8 cellular contexts compared by ENCODE assay signal in genomic region chr7:30172451-30172850, GRCh38. TPM values are rescaled to one million over a fixed set of nuclear protein-coding genes. Genes with fewer than 3 reads are reported as not detected.
A peak's percentile ranks its signal among the peaks of the same experiment; 100 is the strongest.
DNase-seq lines count a peak whose midpoint lies in the region; ATAC-seq and TF ChIP-seq lines count a peak whose summit lies in the region.

No MANE protein-coding gene starts in this region.

- 33% methylated on average over 3 of the region's 3 CpGs for WGBS in suprapubic skin
- 86 to 92% (median 88%) methylated on average over 3 of the region's 3 CpGs for WGBS in adrenal gland, 4 donors

- TF ChIP-seq EP300 in suprapubic skin (IDR thresholded peaks at IDR 0.05), result no peak

- no peaks in the 10 kb centered on the region for H3K27me3 ChIP-seq in SJSA1 (replicated peaks)
- no peaks in the 10 kb centered on the region for H3K27me3 ChIP-seq in foreskin keratinocyte
- no peaks in the 10 kb centered on the region for H3K27me3 ChIP-seq in suprapubic skin
- H3K27me3 ChIP-seq in effector memory CD4-positive, alpha-beta T cell (replicated peaks; ENCODE audit: control insufficient read depth, insufficient read depth, low read length, poor library complexity, severe bottlenecking), result no peaks in the 10 kb centered on the region
- no peaks in the 10 kb centered on the region for H3K27me3 ChIP-seq in adrenal gland

- ATAC-seq in foreskin keratinocyte (peak; percentile 66), sciatic nerve (no peak)

- DNase-seq in NCI-H146 (lab: John Stamatoyannopoulos, UW), result peak; percentile 18
- DNase-seq in NCI-H146 treated with DMSO at 0.1 percent for 48 hours (lab: John Stamatoyannopoulos, UW; ENCODE audit: unreplicated experiment), result no peak
- no peak for DNase-seq in SJSA1 (ENCODE audit: low read depth in 1 of 2, low spot score in 2 of 2)
- DNase-seq in foreskin keratinocyte, result peak; percentile 91 to 94
- no peak for DNase-seq in suprapubic skin (ENCODE audit: low spot score in 2 of 2)
- no peak for DNase-seq in sciatic nerve (ENCODE audit: low spot score)
- DNase-seq in effector memory CD4-positive, alpha-beta T cell, result no peak
- DNase-seq in adrenal gland, result no peak

- H3K4me3 ChIP-seq in SJSA1 (no peak overlapping the region), suprapubic skin (no peak overlapping the region), adrenal gland (no peak overlapping the region)
- no peak overlapping the region for H3K4me3 ChIP-seq in effector memory CD4-positive, alpha-beta T cell (ENCODE audit: insufficient read depth, low read depth, low read length, poor library complexity, severe bottlenecking)

- TF ChIP-seq CTCF in foreskin keratinocyte (conservative IDR thresholded peaks at IDR 0.05), result no peak
- no peak for TF ChIP-seq CTCF in suprapubic skin (IDR thresholded peaks at IDR 0.05)
- no peak for TF ChIP-seq CTCF in adrenal gland (IDR thresholded peaks at IDR 0.05)

- peak overlapping the region; percentile 92 for H3K27ac ChIP-seq in SJSA1
- peak overlapping the region; percentile 98 for H3K27ac ChIP-seq in foreskin keratinocyte
- peak overlapping the region; percentile 83 for H3K27ac ChIP-seq in suprapubic skin
- no peak overlapping the region for H3K27ac ChIP-seq in effector memory CD4-positive, alpha-beta T cell (ENCODE audit: insufficient read depth, low read length, poor library complexity, severe bottlenecking)
- H3K27ac ChIP-seq in adrenal gland, result peak overlapping the region in 2 of 5 donors; percentile 20 to 62

- H3K4me1 ChIP-seq in SJSA1 (replicated peaks), result peaks cover 66% of the 10 kb centered on the region
- peaks cover 27% of the 10 kb centered on the region for H3K4me1 ChIP-seq in foreskin keratinocyte
- H3K4me1 ChIP-seq in suprapubic skin, result peaks cover 61% of the 10 kb centered on the region
- no peaks in the 10 kb centered on the region for H3K4me1 ChIP-seq in effector memory CD4-positive, alpha-beta T cell (ENCODE audit: control insufficient read depth, insufficient read depth, low read length, poor library complexity, severe bottlenecking)
- H3K4me1 ChIP-seq in adrenal gland (replicated peaks in 1 of 2), result peaks cover 0 to 39% of the 10 kb centered on the region in 2 donors

- no peaks in the 10 kb centered on the region for H3K36me3 ChIP-seq in SJSA1
- H3K36me3 ChIP-seq in suprapubic skin, result no peaks in the 10 kb centered on the region
- no peaks in the 10 kb centered on the region for H3K36me3 ChIP-seq in effector memory CD4-positive, alpha-beta T cell (ENCODE audit: control insufficient read depth, insufficient read depth, low read length)
- H3K36me3 ChIP-seq in adrenal gland (replicated peaks in 1 of 2), result no peaks in the 10 kb centered on the region

- intact Hi-C loops in sciatic nerve (cut with DNase I), result no loop called here
- intact Hi-C loops in adrenal gland (cut with DNase I), result no loop called here

- TF ChIP-seq POLR2A in suprapubic skin (IDR thresholded peaks at IDR 0.05), result no peak
- TF ChIP-seq POLR2A in adrenal gland (IDR thresholded peaks at IDR 0.05), result no peak

- no peaks in the 10 kb centered on the region for H3K9me3 ChIP-seq in SJSA1 (replicated peaks)
- no peaks in the 10 kb centered on the region for H3K9me3 ChIP-seq in suprapubic skin
- no peaks in the 10 kb centered on the region for H3K9me3 ChIP-seq in effector memory CD4-positive, alpha-beta T cell (ENCODE audit: control insufficient read depth, low read length)
- H3K9me3 ChIP-seq in adrenal gland (replicated peaks in 1 of 3), result no peaks in the 10 kb centered on the region

RNA-seq across cellular contexts. Expression of gene MTURN, which starts 37.7 kb away (rescaled TPM):
- 8.5 and 16.0 TPM in 2 replicates for total RNA-seq in SJSA1 (2014; rRNA removed; shearing (Covaris generic))
- total RNA-seq in foreskin keratinocyte (9.5 and 11.1 TPM in 2 replicates), suprapubic skin (100 to 1,000 TPM in 1 of 4 donors, 10 to 100 TPM in 3; 42.9 to 103 (median 58.0) TPM), sciatic nerve (189 TPM), adrenal gland (10 to 100 TPM in 1 of 8 donors, 1 to 10 TPM in 7; 4.6 to 15.6 (median 6.9) TPM)
- polyA plus RNA-seq in foreskin keratinocyte (6.3 and 7.9 TPM in 2 replicates), adrenal gland (10 to 100 TPM in 1 of 3 donors, 1 to 10 TPM in 2; 6.6 to 11.3 (median 9.6) TPM)

Comparison
In these comparisons a context has a peak if more than half of its experiments do, and no peak if none do; other contexts are left out.
1. DNase-seq: peak in NCI-H146 (single experiment) and foreskin keratinocyte (2 of 2); none in NCI-H146 treated with DMSO at 0.1 percent for 48 hours (single experiment), SJSA1 (0 of 2), suprapubic skin (0 of 2), sciatic nerve (single experiment), effector memory CD4-positive, alpha-beta T cell (0 of 3) and adrenal gland (0 of 7).